In the genomic region with DNA sequence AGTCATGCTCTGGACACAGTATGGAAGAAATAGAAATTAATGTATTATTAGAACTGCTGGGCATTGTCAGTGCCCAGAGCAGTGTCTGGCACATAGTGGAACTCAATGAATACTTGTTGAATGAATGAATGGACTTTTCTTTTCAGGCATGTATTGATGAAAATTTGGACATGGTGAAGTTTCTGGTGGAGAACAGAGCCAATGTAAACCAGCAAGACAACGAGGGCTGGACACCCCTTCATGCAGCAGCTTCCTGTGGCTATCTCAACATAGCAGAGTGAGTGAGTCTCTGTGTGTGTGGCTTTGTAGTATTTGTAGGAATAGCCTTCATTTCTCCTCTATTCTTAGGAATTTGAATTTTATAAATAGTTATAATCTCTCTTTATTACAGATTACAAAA, we compare ENCODE assay signal across 28 cellular contexts.
A peak's percentile ranks its signal among the peaks of the same experiment; 100 is the strongest.
DNase-seq lines count a peak whose midpoint lies in the region; ATAC-seq and TF ChIP-seq lines count a peak whose summit lies in the region.
"Had no signal": no experiment of that assay in that cellular context is flagged by ENCODE, and none has a peak within 500 bp of the region (broad histone marks: within the 10 kb centered on the region; RNA-seq: fewer than 3 reads in every experiment).

No MANE protein-coding gene starts in this region.

- H3K4me3 ChIP-seq in fibroblast of mammary gland (ENCODE audit: control insufficient read depth, low read depth, low read length): no peak overlapping the region
- H3K4me3 ChIP-seq: colonic mucosa, testis, vagina had no signal

- H3K9me3 Mint-ChIP-seq in nephron progenitor cell (no peaks in the 10 kb centered on the region), progenitor cell of endocrine pancreas (ENCODE audit: low read depth) (no peaks in the 10 kb centered on the region)
- H3K9me3 Mint-ChIP-seq: activated B cell treated with CpG ODN at 0.5 μM for 24 hours; activated naive CD4-positive, alpha-beta T cell treated with anti-CD3 and anti-CD28 coated beads, Interleukin-2, amount 50 U/mL, for 24 hours; activated T-helper 17 cell treated with anti-CD3 and anti-CD28 coated beads, Interleukin-2, amount 50 U/mL, for 72 hours; stimulated activated memory B cell treated with anti-CD40 and anti-IgM and Interleukin-4, amounts not matched to agents 10 μg/mL and 1 μg/mL and 100 μg/mL, for 72 hours had no signal

- H3K27ac Mint-ChIP-seq in T-helper 17 cell: peak overlapping the region; percentile 32
- peak overlapping the region; percentile 13 for H3K27ac Mint-ChIP-seq in nephron progenitor cell
- no peak overlapping the region for H3K27ac Mint-ChIP-seq in progenitor cell of endocrine pancreas
- H3K27ac Mint-ChIP-seq: activated B cell treated with CpG ODN at 0.5 μM for 24 hours; activated naive CD4-positive, alpha-beta T cell treated with anti-CD3 and anti-CD28 coated beads, Interleukin-2, amount 50 U/mL, for 24 hours; activated T-helper 17 cell treated with anti-CD3 and anti-CD28 coated beads, Interleukin-2, amount 50 U/mL, for 72 hours; stimulated activated memory B cell treated with anti-CD40 and anti-IgM and Interleukin-4, amounts not matched to agents 10 μg/mL and 1 μg/mL and 100 μg/mL, for 72 hours had no signal

- no peak for TF ChIP-seq CTCF in fibroblast of mammary gland (conservative IDR thresholded peaks at IDR 0.05; ENCODE audit: control insufficient read depth, insufficient read depth, low read depth, low read length)
- TF ChIP-seq CTCF in nephron progenitor cell (IDR thresholded peaks at IDR 0.05): no peak
- no peak for TF ChIP-seq CTCF in progenitor cell of endocrine pancreas (IDR thresholded peaks at IDR 0.05; ENCODE audit: unreplicated experiment)

- peak; percentile 39 for DNase-seq in EH (ENCODE audit: low read depth)
- no peak for DNase-seq in T-helper 17 cell
- DNase-seq in fibroblast of mammary gland (ENCODE audit: low read depth): peak; percentile 3
- no peak for DNase-seq in nephron progenitor cell
- DNase-seq in progenitor cell of endocrine pancreas (ENCODE audit: low spot score, unreplicated experiment): no peak
- DNase-seq in COR-L47 (lab: John Stamatoyannopoulos, UW): no peak
- no peak for DNase-seq in 8988T
- DNase-seq: activated B cell treated with CpG ODN at 0.5 μM for 24 hours; activated CD4-positive, alpha-beta T cell treated with anti-CD3 and anti-CD28 coated beads, Interleukin-2, amount 50 U/mL, for 48 hours; activated CD8-positive, alpha-beta memory T cell treated with anti-CD3 and anti-CD28 coated beads, Interleukin-2, amount 50 U/mL, for 4 hours; aorta; C1 segment of cervical spinal cord; Calu3; colonic mucosa; NCI-H1092; NCI-H187 treated with DMSO at 0.1 percent for 48 hours; NCI-H748 treated with DMSO at 0.1 percent for 48 hours; retina; RPMI8226; stimulated activated CD4-positive, alpha-beta T cell treated with anti-CD3 and anti-CD28 coated beads, Interleukin-4, amount 100 ng/mL, for 1 hour; T1000; testis had no signal

- no peaks in the 10 kb centered on the region for H3K27me3 Mint-ChIP-seq in T-helper 17 cell
- H3K27me3 Mint-ChIP-seq in nephron progenitor cell (ENCODE audit: low read depth, poor library complexity): no peaks in the 10 kb centered on the region
- no peaks in the 10 kb centered on the region for H3K27me3 Mint-ChIP-seq in progenitor cell of endocrine pancreas
- H3K27me3 Mint-ChIP-seq: activated B cell treated with CpG ODN at 0.5 μM for 24 hours; activated naive CD4-positive, alpha-beta T cell treated with anti-CD3 and anti-CD28 coated beads, Interleukin-2, amount 50 U/mL, for 24 hours; activated T-helper 17 cell treated with anti-CD3 and anti-CD28 coated beads, Interleukin-2, amount 50 U/mL, for 72 hours; stimulated activated memory B cell treated with anti-CD40 and anti-IgM and Interleukin-4, amounts not matched to agents 10 μg/mL and 1 μg/mL and 100 μg/mL, for 72 hours had no signal

- H3K4me1 Mint-ChIP-seq in T-helper 17 cell (peaks cover 5% of the 10 kb centered on the region), nephron progenitor cell (peaks cover 5% of the 10 kb centered on the region), progenitor cell of endocrine pancreas (ENCODE audit: low read depth) (peaks cover 40% of the 10 kb centered on the region)
- H3K4me1 Mint-ChIP-seq: activated B cell treated with CpG ODN at 0.5 μM for 24 hours; activated T-helper 17 cell treated with anti-CD3 and anti-CD28 coated beads, Interleukin-2, amount 50 U/mL, for 72 hours; stimulated activated memory B cell treated with anti-CD40 and anti-IgM and Interleukin-4, amounts not matched to agents 10 μg/mL and 1 μg/mL and 100 μg/mL, for 72 hours had no signal

- no peak for ATAC-seq in T-helper 17 cell
- no peak for ATAC-seq in GM21447 (IDR thresholded peaks at IDR 0.05; ENCODE audit: unreplicated experiment)
- ATAC-seq: activated T-helper 17 cell treated with anti-CD3 and anti-CD28 coated beads, Interleukin-2, amount 50 U/mL, for 72 hours; esophagus mucosa; stimulated activated memory B cell treated with anti-CD40 and anti-IgM and Interleukin-4, amounts not matched to agents 10 μg/mL and 1 μg/mL and 100 μg/mL, for 72 hours had no signal

- H3K4me3 Mint-ChIP-seq in T-helper 17 cell (no peak overlapping the region), nephron progenitor cell (no peak overlapping the region), progenitor cell of endocrine pancreas (ENCODE audit: low read depth) (no peak overlapping the region)
- H3K4me3 Mint-ChIP-seq: activated B cell treated with CpG ODN at 0.5 μM for 24 hours; activated naive CD4-positive, alpha-beta T cell treated with anti-CD3 and anti-CD28 coated beads, Interleukin-2, amount 50 U/mL, for 24 hours; activated T-helper 17 cell treated with anti-CD3 and anti-CD28 coated beads, Interleukin-2, amount 50 U/mL, for 72 hours; stimulated activated memory B cell treated with anti-CD40 and anti-IgM and Interleukin-4, amounts not matched to agents 10 μg/mL and 1 μg/mL and 100 μg/mL, for 72 hours had no signal

- H3K36me3 Mint-ChIP-seq in T-helper 17 cell (ENCODE audit: low read depth) (peaks cover 3% of the 10 kb centered on the region), nephron progenitor cell (ENCODE audit: low read depth) (no peaks in the 10 kb centered on the region), progenitor cell of endocrine pancreas (ENCODE audit: insufficient read depth) (no peaks in the 10 kb centered on the region)
- H3K36me3 Mint-ChIP-seq: activated naive CD4-positive, alpha-beta T cell treated with anti-CD3 and anti-CD28 coated beads, Interleukin-2, amount 50 U/mL, for 24 hours had no signal

- H3K9me3 ChIP-seq in T-helper 17 cell (ENCODE audit: control insufficient read depth, low read length, poor library complexity, severe bottlenecking): no peaks in the 10 kb centered on the region
- H3K9me3 ChIP-seq: colonic mucosa, testis, vagina had no signal

Comparison
In these comparisons a context has a peak if more than half of its experiments do, and no peak if none do; other contexts are left out.
1. DNase-seq: peak in EH (single experiment) and fibroblast of mammary gland (single experiment); none in T-helper 17 cell (0 of 3), nephron progenitor cell (single experiment), progenitor cell of endocrine pancreas (single experiment), COR-L47 (single experiment) and 8988T (single experiment).